ENCODE assay signal across 6 cellular contexts in genomic region chr11:65524010-65524746, GRCh38. TPM values are rescaled to one million over a fixed set of nuclear protein-coding genes. Genes with fewer than 3 reads are reported as not detected.
DNase-seq lines count a peak whose midpoint lies in the region; TF ChIP-seq lines count a peak whose summit lies in the region.

No MANE protein-coding gene starts in this region.

- H3K27ac ChIP-seq in SK-N-SH (ENCODE audit: low read depth in 2 of 2, low read length in 1 of 2) = peak overlapping the region; percentile 9 to 41; a peak in 2 of 4 replicates
- H3K27ac ChIP-seq in iPS DF 6.9 (ENCODE audit: low read length) = no peak overlapping the region
- peak overlapping the region; percentile 71 to 94 (median 84) for H3K27ac ChIP-seq in tibial nerve

- no peak for TF ChIP-seq RAD21 in SK-N-SH (IDR thresholded peaks at IDR 0.05; ENCODE audit: low read length)

- H3K79me2 ChIP-seq in SK-N-SH (ENCODE audit: insufficient read depth) = peaks cover 30% of the 10 kb centered on the region

- H3K27me3 ChIP-seq in SK-N-SH (ENCODE audit: insufficient read depth) (no peaks in the 10 kb centered on the region), iPS DF 6.9 (ENCODE audit: control insufficient read depth, insufficient read depth, low read length) (peaks cover 2% of the 10 kb centered on the region; the same call in 1 of the 2 replicates), tibial nerve (no peaks in the 10 kb centered on the region)

- 40% methylated on average over 12 of the region's 12 CpGs for WGBS in SK-N-SH (ENCODE audit: low lambda C conversion rate)
- no CpG with 5 or more reads among the region's 12 CpGs for WGBS in iPS DF 6.9 (ENCODE audit: insufficient coverage, insufficient read length)
- WGBS in tibial nerve, 2 donors = 11 to 20% methylated on average over 12 of the region's 12 CpGs

- peak overlapping the region; percentile 51 for H3K4me2 ChIP-seq in SK-N-SH

- TF ChIP-seq POLR2A in tibial nerve (IDR thresholded peaks at IDR 0.05) = no peak

- H3K9me3 ChIP-seq in SK-N-SH (no peaks in the 10 kb centered on the region), iPS DF 6.9 (ENCODE audit: control insufficient read depth, insufficient read depth, low read length) (no peaks in the 10 kb centered on the region), tibial nerve (no peaks in the 10 kb centered on the region)

- CTCF ChIA-PET in SK-N-SH (lab: Yijun Ruan, JAX) = interaction anchor here (1.0 to 6.7 kb wide), 4 partner anchors 9 to 48 kb away, joined by 3 to 69 read pairs (median 8); partner anchors contain the start of gene FAM89B

- no peaks in the 10 kb centered on the region for H3K9me2 ChIP-seq in SK-N-SH

- H3F3A ChIP-seq in SK-N-SH (replicated peaks; ENCODE audit: insufficient read depth) = peaks cover 14% of the 10 kb centered on the region

- H3K4me1 ChIP-seq in SK-N-SH (ENCODE audit: control insufficient read depth in 1 of 2, insufficient read depth in 2 of 2, low read depth in 1 of 2, low read length in 1 of 2) (peaks cover 5 to 18% of the 10 kb centered on the region in 2 experiments; a peak in 3 of 4 replicates), iPS DF 6.9 (ENCODE audit: control insufficient read depth, insufficient read depth, low read length) (peaks cover 7% of the 10 kb centered on the region; the same call in 1 of the 2 replicates), tibial nerve (peaks cover 0 to 46% (median 21%) of the 10 kb centered on the region in 4 donors)

- H4K20me1 ChIP-seq in SK-N-SH (ENCODE audit: insufficient read depth) = peaks cover 13% of the 10 kb centered on the region; the same call in 1 of the 2 replicates

- H3K36me3 ChIP-seq in SK-N-SH (replicated peaks in 1 of 2; ENCODE audit: control insufficient read depth in 1 of 2, insufficient read depth in 2 of 2, low read length in 1 of 2) (peaks cover 11 to 15% of the 10 kb centered on the region in 2 experiments), iPS DF 6.9 (ENCODE audit: control insufficient read depth, insufficient read depth, low read length) (no peaks in the 10 kb centered on the region), tibial nerve (peaks cover 0 to 26% (median 0%) of the 10 kb centered on the region in 3 donors)

- TF ChIP-seq CTCF in SK-N-SH (IDR thresholded peaks at IDR 0.05) (no peak), tibial nerve (IDR thresholded peaks at IDR 0.05) (no peak)

- DNase-seq in Ammon's horn (ENCODE audit: low spot score) (peak; percentile 47), SK-N-SH (peak; percentile 54), iPS DF 6.9 (ENCODE audit: low read depth, low spot score) (no peak), tibial nerve (ENCODE audit: low spot score in 2 of 2) (peak in 1 of 2 donors; percentile 51), DMS114 treated with DMSO at 0.1 percent for 48 hours (lab: John Stamatoyannopoulos, UW; ENCODE audit: unreplicated experiment) (no peak), NCI-H2196 treated with DMSO at 0.1 percent for 48 hours (lab: John Stamatoyannopoulos, UW; ENCODE audit: unreplicated experiment) (no peak)

- H3K9ac ChIP-seq in SK-N-SH = no peak overlapping the region; the same call in 1 of the 2 replicates

- H3K4me3 ChIP-seq in SK-N-SH (ENCODE audit: low read depth in 2 of 2, low read length in 1 of 2) = peak overlapping the region; percentile 36 to 43; a peak in 3 of 4 replicates
- peak overlapping the region; percentile 12; the same call in 1 of the 2 replicates for H3K4me3 ChIP-seq in iPS DF 6.9 (ENCODE audit: low read length)
- peak overlapping the region in 3 of 4 donors; percentile 34 to 75 (median 38) for H3K4me3 ChIP-seq in tibial nerve

- TF ChIP-seq EP300 in SK-N-SH (IDR thresholded peaks at IDR 0.05; ENCODE audit: borderline replicate concordance in 1 of 2, low read depth in 1 of 2, low read length in 1 of 2) (no peak), tibial nerve (IDR thresholded peaks at IDR 0.05) (no peak)

- peak overlapping the region; percentile 50; the same call in 1 of the 2 replicates for H2AFZ ChIP-seq in SK-N-SH (ENCODE audit: low read depth)

- POLR2A ChIA-PET in SK-N-SH (lab: Yijun Ruan, JAX) = interaction anchor here (1.0 to 1.6 kb wide), 6 partner anchors 12 to 103 kb away, joined by 3 to 6 read pairs (median 4); partner anchors contain the start of gene NEAT1

TF ChIP-seq in SK-N-SH, 30 proteins besides CTCF, POLR2A, EP300 and RAD21:
- TF ChIP-seq FOXM1 (IDR thresholded peaks at IDR 0.05; ENCODE audit: low read depth) = no peak
- no peak for TF ChIP-seq SIN3A (IDR thresholded peaks at IDR 0.05; ENCODE audit: borderline replicate concordance, low read depth, low read length)
- TF ChIP-seq TEAD4 (IDR thresholded peaks at IDR 0.05; ENCODE audit: borderline replicate concordance, insufficient read depth) = no peak
- TF ChIP-seq FOSL2 (IDR thresholded peaks at IDR 0.05; ENCODE audit: borderline replicate concordance, low read depth) = no peak
- no peak for TF ChIP-seq MEF2A (IDR thresholded peaks at IDR 0.05; ENCODE audit: borderline replicate concordance, low read depth)
- TF ChIP-seq PBX3 (IDR thresholded peaks at IDR 0.05) = no peak
- no peak for TF ChIP-seq YY1 (IDR thresholded peaks at IDR 0.05; ENCODE audit: low read depth)

RNA-seq across cellular contexts. Expression of gene SCYL1, which starts 0.7 kb away (rescaled TPM):
- polyA plus RNA-seq in SK-N-SH (2012; rRNA removed) = 76.7 and 79.9 TPM in 2 replicates
- polyA plus RNA-seq in SK-N-SH (2012; cell fraction: cytosol; rRNA removed) = 26.2 and 41.7 TPM in 2 replicates
- polyA plus RNA-seq in SK-N-SH (2012; cell fraction: nucleus; rRNA removed) = 115 and 159 TPM in 2 replicates
- 100 to 1,000 TPM; 109 to 128 (median 112) TPM for total RNA-seq in tibial nerve

RNA-seq across cellular contexts. Expression of gene MALAT1, which starts 25.3 kb away (rescaled TPM):
- 285 and 510 TPM in 2 replicates for polyA plus RNA-seq in SK-N-SH (2012; rRNA removed)
- polyA plus RNA-seq in SK-N-SH (2012; cell fraction: cytosol; rRNA removed) = 23.6 and 25.7 TPM in 2 replicates
- 1,545 and 2,619 TPM in 2 replicates for polyA plus RNA-seq in SK-N-SH (2012; cell fraction: nucleus; rRNA removed)
- over 10,000 TPM; 20,649 to 23,532 (median 22,230) TPM for total RNA-seq in tibial nerve

RNA-seq across cellular contexts. Expression of gene LTBP3, which starts 34.0 kb away (rescaled TPM):
- 92.1 and 167 TPM in 2 replicates for polyA plus RNA-seq in SK-N-SH (2012; rRNA removed)
- 62.4 and 112 TPM in 2 replicates for polyA plus RNA-seq in SK-N-SH (2012; cell fraction: cytosol; rRNA removed)
- 691 and 1,438 TPM in 2 replicates for polyA plus RNA-seq in SK-N-SH (2012; cell fraction: nucleus; rRNA removed)
- 100 to 1,000 TPM; 236 to 476 (median 386) TPM for total RNA-seq in tibial nerve

RNA-seq across cellular contexts. Expression of gene ZNRD2, which starts 46.1 kb away (rescaled TPM):
- 62.5 and 78.1 TPM in 2 replicates for polyA plus RNA-seq in SK-N-SH (2012; rRNA removed)
- polyA plus RNA-seq in SK-N-SH (2012; cell fraction: cytosol; rRNA removed) = 32.6 and 44.8 TPM in 2 replicates
- 76.5 and 92.5 TPM in 2 replicates for polyA plus RNA-seq in SK-N-SH (2012; cell fraction: nucleus; rRNA removed)
- total RNA-seq in tibial nerve = 10 to 100 TPM; 49.6 to 70.8 (median 56.5) TPM

RNA-seq across cellular contexts. Expression of gene FAM89B, which starts 48.2 kb away (rescaled TPM):
- polyA plus RNA-seq in SK-N-SH (2012; rRNA removed) = 61.3 and 65.3 TPM in 2 replicates
- 19.9 and 37.5 TPM in 2 replicates for polyA plus RNA-seq in SK-N-SH (2012; cell fraction: cytosol; rRNA removed)
- polyA plus RNA-seq in SK-N-SH (2012; cell fraction: nucleus; rRNA removed) = 38.7 and 41.4 TPM in 2 replicates
- 10 to 100 TPM; 40.8 to 55.3 (median 44.6) TPM for total RNA-seq in tibial nerve

Comparison
In these comparisons a context has a peak if more than half of its experiments do, and no peak if none do; other contexts are left out.
1. DNase-seq: peak in Ammon's horn (single experiment) and SK-N-SH (single experiment); none in iPS DF 6.9 (single experiment), DMS114 treated with DMSO at 0.1 percent for 48 hours (single experiment) and NCI-H2196 treated with DMSO at 0.1 percent for 48 hours (single experiment).
2. Peak in every context shown above with its lines, with median percentiles within 50 percentile points of each other: H3K4me3 ChIP-seq.